8 cellular contexts compared by ENCODE assay signal in genomic region chr17:45148183-45149036, GRCh38. TPM values are rescaled to one million over a fixed set of nuclear protein-coding genes. Genes with fewer than 3 reads are reported as not detected.
DNase-seq lines count a peak whose midpoint lies in the region; ATAC-seq and TF ChIP-seq lines count a peak whose summit lies in the region.

TSS of gene HEXIM1 (plus strand) at chr17:45148475. CDS start at chr17:45149191, 716 bp downstream.

- peak within 1 kb of the TSS; percentile 71 to 73 for H3K4me3 ChIP-seq in left lung

- no peaks in the 10 kb centered on the region for H3K36me3 ChIP-seq in left lung

- peak within 1 kb of the TSS; percentile 94 for H3K27ac ChIP-seq in C4-2B
- H3K27ac ChIP-seq in left lung: peak within 1 kb of the TSS; percentile 95 to 98

- intact Hi-C loops in left lung (cut with DNase I): no loop called here

- TF ChIP-seq CTCF in C4-2B (conservative IDR thresholded peaks at IDR 0.05) (no peak), left lung (IDR thresholded peaks at IDR 0.05) (no peak)

- peak; percentile 100 for DNase-seq in NCI-H82 (lab: John Stamatoyannopoulos, UW)
- peak; percentile 97 to 98 for DNase-seq in activated CD4-positive, alpha-beta T cell treated with anti-CD3 and anti-CD28 coated beads, Interleukin-2, amount 50 U/mL, for 48 hours
- peak; percentile 100 for DNase-seq in dermis blood vessel endothelial cell
- peak; percentile 98 to 99 for DNase-seq in left lung
- DNase-seq in stimulated activated CD4-positive, alpha-beta T cell treated with anti-CD3 and anti-CD28 coated beads, Interleukin-2, amount 100 ng/mL, for 48 hours: peak; percentile 98

- ATAC-seq in GM19397 (IDR thresholded peaks at IDR 0.05; ENCODE audit: unreplicated experiment) (peak; percentile 73), HG03571 (IDR thresholded peaks at IDR 0.05; ENCODE audit: unreplicated experiment) (peak; percentile 66), left lung (peak; percentile 76)

- no peaks in the 10 kb centered on the region for H3K9me3 ChIP-seq in left lung

- no peaks in the 10 kb centered on the region for H3K27me3 ChIP-seq in left lung

- peaks cover 17 to 58% of the 10 kb centered on the region in 2 donors for H3K4me1 ChIP-seq in left lung

RNA-seq across cellular contexts. Expression of gene HEXIM1, which starts in this region (rescaled TPM):
- total RNA-seq in dermis blood vessel endothelial cell: 7.0 and 11.0 TPM in 2 replicates
- total RNA-seq in left lung: 10 to 100 TPM; 27.3 to 34.6 TPM

Comparison
In these comparisons a context has a peak if more than half of its experiments do, and no peak if none do; other contexts are left out.
1. Peak in every context shown above with its lines: DNase-seq, ATAC-seq, H3K4me3 ChIP-seq and H3K27ac ChIP-seq.